ENCODE assay signal across 21 cellular contexts in the genomic region with DNA sequence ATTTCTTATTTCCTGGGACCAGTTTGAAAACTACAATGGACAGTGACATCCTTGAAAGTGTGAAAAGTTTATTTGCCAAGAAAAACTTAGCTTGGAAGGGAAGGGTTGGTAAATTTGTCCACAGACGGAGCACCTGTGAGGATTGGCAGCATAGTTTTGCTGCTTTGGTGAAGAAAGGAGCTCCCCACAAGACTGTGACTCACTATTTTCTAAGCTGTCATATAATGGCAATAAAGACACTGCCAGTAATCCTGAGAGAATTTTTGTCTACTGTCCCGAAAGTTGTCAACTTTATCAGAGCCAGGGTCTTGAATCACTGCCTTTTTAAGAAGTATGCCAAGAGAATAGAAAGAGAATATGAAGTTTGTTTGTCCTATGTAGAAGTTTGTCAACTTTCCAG.
DNase-seq lines count a peak whose midpoint lies in the region; FAIRE-seq and TF ChIP-seq lines count a peak whose summit lies in the region.
"Had no signal": no experiment of that assay in that cellular context is flagged by ENCODE, and none has a peak within 500 bp of the region (broad histone marks: within the 10 kb centered on the region; RNA-seq: fewer than 3 reads in every experiment).

No MANE protein-coding gene starts in this region.

- CTCF ChIA-PET in endothelial cell of umbilical vein (lab: Charles Lee): interaction anchor here (1.0 to 4.5 kb wide), 2 partner anchors 14 to 27 kb away, joined by 3 to 32 read pairs; no protein-coding TSS in a partner anchor

- 37 to 43% methylated on average over 2 of the region's 2 CpGs for WGBS in GM23248 (ENCODE audit: low coverage in 1 of 2, low lambda C conversion rate in 2 of 2, missing lambda C conversion rate in 2 of 2), 2 experiments
- WGBS in ovary, 3 donors: 71 to 84% (median 77%) methylated on average over 2 of the region's 2 CpGs
- WGBS in spleen, 5 donors: 75 to 92% (median 82%) methylated on average over 2 of the region's 2 CpGs
- WGBS in mesenchymal stem cell: 96% methylated on average over 2 of the region's 2 CpGs

- no peaks in the 10 kb centered on the region for H3K27me3 ChIP-seq in GM23248 (replicated peaks; ENCODE audit: insufficient read depth)
- no peaks in the 10 kb centered on the region for H3K27me3 ChIP-seq in endothelial cell of umbilical vein (ENCODE audit: control insufficient read depth in 2 of 2, insufficient read depth in 2 of 2, low read length in 2 of 2)
- no peaks in the 10 kb centered on the region for H3K27me3 ChIP-seq in ovary
- no peaks in the 10 kb centered on the region for H3K27me3 ChIP-seq in spleen (replicated peaks in 1 of 7)
- H3K27me3 ChIP-seq in mesenchymal stem cell (ENCODE audit: control insufficient read depth in 1 of 2, insufficient read depth in 1 of 2, low read length in 2 of 2): no peaks in the 10 kb centered on the region
- H3K27me3 ChIP-seq: BE2C, SJSA1 had no signal

- H3K9me3 ChIP-seq in GM23248 (ENCODE audit: low read depth): no peaks in the 10 kb centered on the region
- H3K9me3 ChIP-seq in endothelial cell of umbilical vein (replicated peaks; ENCODE audit: control insufficient read depth, insufficient read depth, low read length): no peaks in the 10 kb centered on the region
- H3K9me3 ChIP-seq in ovary: no peaks in the 10 kb centered on the region
- H3K9me3 ChIP-seq in spleen: no peaks in the 10 kb centered on the region
- no peaks in the 10 kb centered on the region for H3K9me3 ChIP-seq in mesenchymal stem cell (ENCODE audit: control insufficient read depth, low read length)
- H3K9me3 ChIP-seq: BE2C, SJSA1 had no signal

- DNase-seq in GM23248 (peak; percentile 15), NCI-H446 (lab: John Stamatoyannopoulos, UW) (peak; percentile 26 to 37), endothelial cell of umbilical vein (ENCODE audit: low read depth, low spot score) (peak; percentile 6), myocyte (ENCODE audit: low read depth) (peak; percentile 21), ovary (no peak), activated gamma-delta T cell (lab: John Stamatoyannopoulos, UW) (no peak), spleen (no peak), mesenchymal stem cell (no peak)
- DNase-seq: BE2C; CD4-positive, alpha-beta memory T cell; DMS79; GDM1; KG1; NCI-H1417; NCI-H2029; NCI-H2171 treated with DMSO at 0.1 percent for 48 hours; NCI-H510A treated with DMSO at 0.1 percent for 48 hours; OCI-M1 had no signal

- no peaks in the 10 kb centered on the region for H3K9me1 ChIP-seq in endothelial cell of umbilical vein (replicated peaks; ENCODE audit: control insufficient read depth, extremely low read depth, insufficient read depth, low read length)

- no peaks in the 10 kb centered on the region for H3K79me2 ChIP-seq in GM23248 (ENCODE audit: insufficient read depth)
- no peaks in the 10 kb centered on the region for H3K79me2 ChIP-seq in endothelial cell of umbilical vein (ENCODE audit: control insufficient read depth, insufficient read depth, low read length)

- H3K36me3 ChIP-seq in GM23248 (ENCODE audit: low read depth) (no peaks in the 10 kb centered on the region), endothelial cell of umbilical vein (ENCODE audit: control insufficient read depth in 2 of 2, extremely low read depth in 1 of 2, insufficient read depth in 2 of 2, low read length in 2 of 2) (no peaks in the 10 kb centered on the region), ovary (no peaks in the 10 kb centered on the region), spleen (no peaks in the 10 kb centered on the region), mesenchymal stem cell (ENCODE audit: control insufficient read depth in 1 of 2, insufficient read depth in 2 of 2, low read depth in 1 of 2, low read length in 2 of 2) (no peaks in the 10 kb centered on the region)
- H3K36me3 ChIP-seq: BE2C, SJSA1 had no signal

- no peak for TF ChIP-seq POLR2A in endothelial cell of umbilical vein (IDR thresholded peaks at IDR 0.05; ENCODE audit: low read depth, low read length)
- no peak for TF ChIP-seq POLR2A in ovary (IDR thresholded peaks at IDR 0.05)
- TF ChIP-seq POLR2A in spleen (IDR thresholded peaks at IDR 0.05): no peak

- in situ Hi-C loops in GM23248 (cut with MboI): no loop called here

- H4K8ac ChIP-seq in mesenchymal stem cell (ENCODE audit: low read length): no peak overlapping the region

- H4K20me1 ChIP-seq in GM23248 (ENCODE audit: insufficient read depth) (no peaks in the 10 kb centered on the region), endothelial cell of umbilical vein (replicated peaks; ENCODE audit: control insufficient read depth, extremely low read depth, insufficient read depth, low read length) (no peaks in the 10 kb centered on the region)

- H3K9me2 ChIP-seq in GM23248 (ENCODE audit: insufficient read depth): no peaks in the 10 kb centered on the region

- H3K4me1 ChIP-seq in GM23248 (ENCODE audit: insufficient read depth) (no peaks in the 10 kb centered on the region), endothelial cell of umbilical vein (ENCODE audit: control insufficient read depth, extremely low read depth, insufficient read depth, low read length) (peaks cover 10% of the 10 kb centered on the region), ovary (ENCODE audit: insufficient read depth) (no peaks in the 10 kb centered on the region), spleen (no peaks in the 10 kb centered on the region), mesenchymal stem cell (ENCODE audit: control insufficient read depth, insufficient read depth, low read depth, low read length) (no peaks in the 10 kb centered on the region)
- H3K4me1 ChIP-seq: BE2C, SJSA1 had no signal

- no peak overlapping the region for H3K4me3 ChIP-seq in GM23248
- H3K4me3 ChIP-seq in endothelial cell of umbilical vein (replicated peaks in 1 of 3; ENCODE audit: insufficient read depth in 1 of 3, low read depth in 1 of 3, low read length in 3 of 3): no peak overlapping the region
- H3K4me3 ChIP-seq in ovary: no peak overlapping the region
- H3K4me3 ChIP-seq in spleen: no peak overlapping the region
- no peak overlapping the region for H3K4me3 ChIP-seq in mesenchymal stem cell (ENCODE audit: insufficient read depth in 1 of 2, low read depth in 1 of 2, low read length in 2 of 2)
- H3K4me3 ChIP-seq: SJSA1 had no signal

- TF ChIP-seq CTCF in endothelial cell of umbilical vein (IDR thresholded peaks at IDR 0.05; ENCODE audit: extremely low read depth in 1 of 2, insufficient read depth in 1 of 2, low read depth in 1 of 2, low read length in 2 of 2): no peak
- no peak for TF ChIP-seq CTCF in ovary (IDR thresholded peaks at IDR 0.05)
- no peak for TF ChIP-seq CTCF in spleen (IDR thresholded peaks at IDR 0.05 in 8 of 11, conservative IDR thresholded peaks at IDR 0.05 in 3 of 11)

- H2AFZ ChIP-seq in GM23248 (no peak overlapping the region), endothelial cell of umbilical vein (ENCODE audit: low read depth, low read length) (no peak overlapping the region), mesenchymal stem cell (ENCODE audit: low read depth, low read length) (no peak overlapping the region)

- dilution Hi-C loops in endothelial cell of umbilical vein (cut with MboI; ENCODE audit: extremely low pct_ligation_motif_present, low sequenced_read_pairs): no loop called here

- POLR2A ChIA-PET in endothelial cell of umbilical vein (lab: Charles Lee): no interaction called here

- H3K18ac ChIP-seq in mesenchymal stem cell (ENCODE audit: low read depth in 1 of 2, low read length in 2 of 2): no peak overlapping the region

- H4K91ac ChIP-seq in mesenchymal stem cell (ENCODE audit: low read length): no peak overlapping the region

- H3K4me2 ChIP-seq in GM23248 (ENCODE audit: unreplicated experiment): no peak overlapping the region
- no peak overlapping the region for H3K4me2 ChIP-seq in endothelial cell of umbilical vein (ENCODE audit: insufficient read depth, low read length)
- no peak overlapping the region for H3K4me2 ChIP-seq in mesenchymal stem cell (ENCODE audit: low read length, poor library complexity, severe bottlenecking)

- no peak overlapping the region for H2BK15ac ChIP-seq in mesenchymal stem cell (ENCODE audit: low read depth, poor library complexity, severe bottlenecking)

- BruUV-seq in endothelial cell of umbilical vein (replicated peaks; lab: Mats Ljungman, UMichigan): no TSS peak

- H2AK5ac ChIP-seq in mesenchymal stem cell (ENCODE audit: low read length, severe bottlenecking): no peak overlapping the region

- H3K27ac ChIP-seq in GM23248 (no peak overlapping the region), endothelial cell of umbilical vein (ENCODE audit: insufficient read depth, low read depth, low read length) (no peak overlapping the region), ovary (no peak overlapping the region), spleen (no peak overlapping the region), mesenchymal stem cell (ENCODE audit: low read length, poor library complexity, severe bottlenecking) (no peak overlapping the region)
- H3K27ac ChIP-seq: HL-60, RWPE1, SJSA1 had no signal

- H3K4ac ChIP-seq in mesenchymal stem cell (ENCODE audit: low read depth in 1 of 2, low read length in 2 of 2): no peak overlapping the region

- H3K9ac ChIP-seq in GM23248 (no peak overlapping the region), endothelial cell of umbilical vein (replicated peaks; ENCODE audit: extremely low read depth, insufficient read depth, low read length) (no peak overlapping the region), mesenchymal stem cell (ENCODE audit: low read length) (no peak overlapping the region)

- FAIRE-seq in endothelial cell of umbilical vein (lab: Jason Lieb, UNC): no peak

- H3K14ac ChIP-seq in mesenchymal stem cell (ENCODE audit: low read length in 2 of 2): no peak overlapping the region

- no peaks in the 10 kb centered on the region for H3K79me1 ChIP-seq in mesenchymal stem cell (replicated peaks; ENCODE audit: low read length, poor library complexity, severe bottlenecking)

- no peak for TF ChIP-seq EP300 in ovary (IDR thresholded peaks at IDR 0.05)

- H2BK5ac ChIP-seq in mesenchymal stem cell (ENCODE audit: low read depth, low read length, poor library complexity, severe bottlenecking): no peak overlapping the region

- H2BK120ac ChIP-seq in mesenchymal stem cell (ENCODE audit: low read depth, low read length): no peak overlapping the region

- no peak overlapping the region for H3K23ac ChIP-seq in mesenchymal stem cell (ENCODE audit: low read length in 2 of 2)

- H3F3A ChIP-seq in GM23248 (ENCODE audit: insufficient read depth): no peaks in the 10 kb centered on the region

- intact Hi-C loops in endothelial cell of umbilical vein (cut with micrococcal nuclease): no loop called here
- intact Hi-C loops in ovary (cut with DNase I): no loop called here
- intact Hi-C loops in spleen (cut with DNase I; ENCODE audit: low total_unique reads): no loop called here

- H2BK12ac ChIP-seq in mesenchymal stem cell (ENCODE audit: low read length in 2 of 2): no peak overlapping the region

TF ChIP-seq in endothelial cell of umbilical vein, 7 proteins besides CTCF, POLR2A, EP300 and RAD21 (continues in another document):
- TF ChIP-seq EZH2 (IDR thresholded peaks at IDR 0.05; ENCODE audit: borderline replicate concordance, low read depth, low read length, severe bottlenecking) (no peak), POLR2AphosphoS5 (IDR thresholded peaks at IDR 0.05; ENCODE audit: insufficient read depth, low read depth, low read length) (no peak), FOS (IDR thresholded peaks at IDR 0.05; ENCODE audit: borderline replicate concordance, insufficient read depth, low read length) (no peak), JUN (IDR thresholded peaks at IDR 0.05; ENCODE audit: borderline replicate concordance, insufficient read depth, insufficient read length, low read depth) (no peak)

Comparison
In these comparisons a context has a peak if more than half of its experiments do, and no peak if none do; other contexts are left out.
1. DNase-seq: peak in GM23248 (single experiment), NCI-H446 (2 of 2), endothelial cell of umbilical vein (single experiment) and myocyte (single experiment); none in ovary (0 of 5), activated gamma-delta T cell (single experiment), spleen (single experiment) and mesenchymal stem cell (single experiment).